8 cellular contexts compared by ENCODE assay signal in genomic region chr1:226406401-226406881, GRCh38. TPM values are rescaled to one million over a fixed set of nuclear protein-coding genes. Genes with fewer than 3 reads are reported as not detected.
DNase-seq lines count a peak whose midpoint lies in the region; ATAC-seq and TF ChIP-seq lines count a peak whose summit lies in the region.

No MANE protein-coding gene starts in this region.

- peaks cover 48% of the 10 kb centered on the region for H3K4me1 Mint-ChIP-seq in activated T-cell treated with anti-CD3 and anti-CD28 coated beads, Interleukin-2, amount 50 U/mL, for 4 hours (ENCODE audit: low read depth)

- no peaks in the 10 kb centered on the region for H3K9me3 ChIP-seq in mammary epithelial cell (replicated peaks; ENCODE audit: insufficient read depth, low read length)
- peaks cover 5% of the 10 kb centered on the region for H3K9me3 ChIP-seq in mesodermal cell (ENCODE audit: control insufficient read depth, low read length)

- H3K9me3 Mint-ChIP-seq in activated T-cell treated with anti-CD3 and anti-CD28 coated beads, Interleukin-2, amount 50 U/mL, for 4 hours, result no peaks in the 10 kb centered on the region

- 18% methylated on average over 10 of the region's 10 CpGs for WGBS in mammary epithelial cell (ENCODE audit: low coverage, missing lambda C conversion rate)
- 12 to 13% methylated on average over 8 to 9 of the region's 10 CpGs for WGBS in mesodermal cell (ENCODE audit: insufficient coverage in 2 of 2), 2 experiments

- H3K4me3 ChIP-seq in mammary epithelial cell (replicated peaks in 1 of 3; ENCODE audit: insufficient read depth in 1 of 3, low read depth in 2 of 3, low read length in 3 of 3) (peak overlapping the region; percentile 75 to 83 (median 77)), mesodermal cell (ENCODE audit: extremely low read depth, insufficient read depth, low read length, poor library complexity, severe bottlenecking) (peak overlapping the region; percentile 82)

- H3K4me1 ChIP-seq in mammary epithelial cell (ENCODE audit: insufficient read depth, low read length) (peaks cover 18% of the 10 kb centered on the region), mesodermal cell (ENCODE audit: control insufficient read depth, insufficient read depth, low read length, poor library complexity, severe bottlenecking) (peaks cover 27% of the 10 kb centered on the region)

- in situ Hi-C loops in mammary epithelial cell (cut with MboI; ENCODE audit: low sequenced_read_pairs in 2 of 2), result no loop called here

- peaks cover 50% of the 10 kb centered on the region for H3K79me2 ChIP-seq in mammary epithelial cell (ENCODE audit: insufficient read depth, low read length)

- H3K36me3 Mint-ChIP-seq in activated T-cell treated with anti-CD3 and anti-CD28 coated beads, Interleukin-2, amount 50 U/mL, for 4 hours (ENCODE audit: insufficient read depth), result peaks cover 14% of the 10 kb centered on the region

- dilution Hi-C loops in mammary epithelial cell (cut with HindIII; ENCODE audit: low sequenced_read_pairs), result no loop called here

- DNase-seq in activated T-cell treated with anti-CD3 and anti-CD28 coated beads, Interleukin-2, amount 50 U/mL, for 4 hours, result no peak
- no peak for DNase-seq in activated T-cell treated with anti-CD3 and anti-CD28 coated beads, Interleukin-2, amount 50 U/mL, for 1 hour
- peak; percentile 40 to 52 for DNase-seq in NOMO-1 (lab: John Stamatoyannopoulos, UW; ENCODE audit: unreplicated experiment in 2 of 2)
- peak; percentile 73 for DNase-seq in mammary epithelial cell
- no peak for DNase-seq in NCI-H2029 treated with DMSO at 0.1 percent for 48 hours (lab: John Stamatoyannopoulos, UW)

- H3K27me3 Mint-ChIP-seq in activated T-cell treated with anti-CD3 and anti-CD28 coated beads, Interleukin-2, amount 50 U/mL, for 4 hours (ENCODE audit: low read depth), result no peaks in the 10 kb centered on the region

- H3K36me3 ChIP-seq in mammary epithelial cell (ENCODE audit: insufficient read depth, low read length) (peaks cover under 1% of the 10 kb centered on the region), mesodermal cell (ENCODE audit: control insufficient read depth, insufficient read depth, low read length) (peaks cover 13% of the 10 kb centered on the region)

- CTCF ChIA-PET in mammary epithelial cell (lab: Charles Lee; ENCODE audit: low non-redundant PET), result interaction anchor here (0.6 kb wide), 1 partner anchor 280 kb away, joined by 3 read pairs; no protein-coding TSS in a partner anchor

- no peaks in the 10 kb centered on the region for H3K27me3 ChIP-seq in mammary epithelial cell (ENCODE audit: insufficient read depth, low read length)

- H4K20me1 ChIP-seq in mammary epithelial cell (ENCODE audit: insufficient read depth, low read length), result peaks cover 2% of the 10 kb centered on the region

- no TSS peak for BruUV-seq in mammary epithelial cell (replicated peaks; lab: Mats Ljungman, UMichigan)

- intact Hi-C loops in mammary epithelial cell (cut with micrococcal nuclease), result loop anchor here (5.0 kb wide), 2 partner anchors 204 to 279 kb away; no protein-coding TSS in a partner anchor

- ATAC-seq in activated T-cell treated with anti-CD3 and anti-CD28 coated beads, Interleukin-2, amount 50 U/mL, for 4 hours, result no peak
- ATAC-seq in HG03045 (IDR thresholded peaks at IDR 0.05; ENCODE audit: unreplicated experiment) (no peak), GM21528 (IDR thresholded peaks at IDR 0.05; ENCODE audit: low FRiP score, unreplicated experiment) (no peak)

- H2AFZ ChIP-seq in mammary epithelial cell (ENCODE audit: low read depth, low read length), result peak overlapping the region; percentile 94

- H3K4me3 Mint-ChIP-seq in activated T-cell treated with anti-CD3 and anti-CD28 coated beads, Interleukin-2, amount 50 U/mL, for 4 hours, result peak overlapping the region; percentile 93

- peak overlapping the region; percentile 95 for H3K4me2 ChIP-seq in mammary epithelial cell (ENCODE audit: insufficient read depth, low read depth, low read length)

- H3K27ac ChIP-seq in mammary epithelial cell (ENCODE audit: insufficient read depth, low read depth, low read length), result no peak overlapping the region
- no peak overlapping the region for H3K27ac ChIP-seq in mesodermal cell (ENCODE audit: low read depth, low read length, severe bottlenecking)

- H3K9ac ChIP-seq in mammary epithelial cell (ENCODE audit: insufficient read depth, low read length), result no peak overlapping the region

- no peak for TF ChIP-seq CTCF in mammary epithelial cell (conservative IDR thresholded peaks at IDR 0.05 in 1 of 2, IDR thresholded peaks at IDR 0.05 in 1 of 2; ENCODE audit: extremely low read depth in 1 of 2, insufficient read depth in 1 of 2, low read depth in 1 of 2, low read length in 2 of 2)

RNA-seq across cellular contexts. Expression of gene PARP1, which starts 1.5 kb away (rescaled TPM):
- 100 to 1,000 TPM; 209 to 218 (median 213) TPM for total RNA-seq in activated T-cell treated with anti-CD3 and anti-CD28 coated beads, Interleukin-2, amount 50 U/mL, for 4 hours
- total RNA-seq in mammary epithelial cell, result 10 to 100 TPM; 67.7 to 80.8 TPM
- 99.4 TPM for polyA plus RNA-seq in mammary epithelial cell
- 205 TPM for polyA minus RNA-seq in mammary epithelial cell
- polyA plus RNA-seq in mesodermal cell (2013, experiment 1 of 2), result 131 TPM
- polyA plus RNA-seq in mesodermal cell (2013, experiment 2 of 2), result 119 TPM

Comparison
In these comparisons a context has a peak if more than half of its experiments do, and no peak if none do; other contexts are left out.
1. DNase-seq: peak in NOMO-1 (2 of 2) and mammary epithelial cell (single experiment); none in activated T-cell treated with anti-CD3 and anti-CD28 coated beads, Interleukin-2, amount 50 U/mL, for 4 hours (single experiment), activated T-cell treated with anti-CD3 and anti-CD28 coated beads, Interleukin-2, amount 50 U/mL, for 1 hour (single experiment) and NCI-H2029 treated with DMSO at 0.1 percent for 48 hours (single experiment).